16 cellular contexts compared by ENCODE assay signal in genomic region chr18:9925369-9925768, GRCh38. TPM values are rescaled to one million over a fixed set of nuclear protein-coding genes. Genes with fewer than 3 reads are reported as not detected.
A peak's percentile ranks its signal among the peaks of the same experiment; 100 is the strongest.
DNase-seq lines count a peak whose midpoint lies in the region; ATAC-seq, FAIRE-seq and TF ChIP-seq lines count a peak whose summit lies in the region.
"Had no signal": no experiment of that assay in that cellular context is flagged by ENCODE, and none has a peak within 500 bp of the region (broad histone marks: within the 10 kb centered on the region; RNA-seq: fewer than 3 reads in every experiment).

No MANE protein-coding gene starts in this region.

- POLR2A ChIA-PET in endothelial cell of umbilical vein (lab: Charles Lee): no interaction called here

- ATAC-seq in Right ventricle myocardium superior (ENCODE audit: poor library complexity): peak; percentile 24
- ATAC-seq in HG03139 (IDR thresholded peaks at IDR 0.05; ENCODE audit: unreplicated experiment): no peak
- ATAC-seq in HG03460 (IDR thresholded peaks at IDR 0.05; ENCODE audit: unreplicated experiment): no peak

- H3K27ac ChIP-seq in endothelial cell of umbilical vein (ENCODE audit: insufficient read depth, low read depth, low read length): no peak overlapping the region
- H3K27ac ChIP-seq in muscle layer of duodenum (ENCODE audit: low read length): peak overlapping the region; percentile 37

- intact Hi-C loops in Right ventricle myocardium superior (cut with DNase I) (no loop called here), cardiac septum (cut with DNase I) (no loop called here), endothelial cell of umbilical vein (cut with micrococcal nuclease) (no loop called here)

- no peak overlapping the region for H3K9ac ChIP-seq in endothelial cell of umbilical vein (replicated peaks; ENCODE audit: extremely low read depth, insufficient read depth, low read length)

- TF ChIP-seq CTCF in endothelial cell of umbilical vein (IDR thresholded peaks at IDR 0.05; ENCODE audit: extremely low read depth in 1 of 2, insufficient read depth in 1 of 2, low read depth in 1 of 2, low read length in 2 of 2): no peak

- peaks cover 100% of the 10 kb centered on the region for H3K79me2 ChIP-seq in endothelial cell of umbilical vein (ENCODE audit: control insufficient read depth, insufficient read depth, low read length)

- peaks cover 29% of the 10 kb centered on the region for H4K20me1 ChIP-seq in endothelial cell of umbilical vein (replicated peaks; ENCODE audit: control insufficient read depth, extremely low read depth, insufficient read depth, low read length)

- no TSS peak for BruUV-seq in endothelial cell of umbilical vein (replicated peaks; lab: Mats Ljungman, UMichigan)

- no peak for DNase-seq in Right ventricle myocardium superior
- no peak for DNase-seq in cardiac septum (ENCODE audit: low spot score)
- peak; percentile 59 for DNase-seq in endothelial cell of umbilical vein (ENCODE audit: low read depth, low spot score)
- no peak for DNase-seq in NCI-H345 (lab: John Stamatoyannopoulos, UW)
- no peak for DNase-seq in DMS53 (lab: John Stamatoyannopoulos, UW)
- DNase-seq: 8988T; activated CD4-positive, alpha-beta T cell treated with anti-CD3 and anti-CD28 coated beads for 4 hours; activated T-cell treated with anti-CD3 and anti-CD28 coated beads, Interleukin-2, amount 50 U/mL, for 24 hours; midbrain; MM.1S; stimulated activated CD8-positive, alpha-beta memory T cell treated with anti-CD3 and anti-CD28 coated beads, Interleukin-4, amount 100 ng/mL, for 48 hours had no signal

- H3K9me1 ChIP-seq in endothelial cell of umbilical vein (replicated peaks; ENCODE audit: control insufficient read depth, extremely low read depth, insufficient read depth, low read length): no peaks in the 10 kb centered on the region

- H3K4me2 ChIP-seq in endothelial cell of umbilical vein (ENCODE audit: insufficient read depth, low read length): no peak overlapping the region

- H3K4me3 ChIP-seq in endothelial cell of umbilical vein (replicated peaks in 1 of 3; ENCODE audit: insufficient read depth in 1 of 3, low read depth in 1 of 3, low read length in 3 of 3) (no peak overlapping the region), muscle layer of duodenum (ENCODE audit: low read depth in 1 of 2, low read length in 2 of 2) (no peak overlapping the region)
- H3K4me3 ChIP-seq: tibial nerve had no signal

- H3K27me3 ChIP-seq in endothelial cell of umbilical vein (ENCODE audit: control insufficient read depth in 2 of 2, insufficient read depth in 2 of 2, low read length in 2 of 2) (no peaks in the 10 kb centered on the region), muscle layer of duodenum (ENCODE audit: low read depth, low read length) (no peaks in the 10 kb centered on the region)
- H3K27me3 ChIP-seq: tibial nerve had no signal

- peaks cover 25% of the 10 kb centered on the region for H3K4me1 ChIP-seq in endothelial cell of umbilical vein (ENCODE audit: control insufficient read depth, extremely low read depth, insufficient read depth, low read length)
- peaks cover 12 to 81% of the 10 kb centered on the region in 2 donors for H3K4me1 ChIP-seq in muscle layer of duodenum (ENCODE audit: control insufficient read depth in 1 of 2, insufficient read depth in 2 of 2, low read length in 2 of 2)

- CTCF ChIA-PET in endothelial cell of umbilical vein (lab: Charles Lee): no interaction called here

- no peak for TF ChIP-seq POLR2A in endothelial cell of umbilical vein (IDR thresholded peaks at IDR 0.05; ENCODE audit: low read depth, low read length)

- no peak for FAIRE-seq in endothelial cell of umbilical vein (lab: Jason Lieb, UNC)
- FAIRE-seq: G401.6 had no signal

- dilution Hi-C loops in endothelial cell of umbilical vein (cut with MboI; ENCODE audit: extremely low pct_ligation_motif_present, low sequenced_read_pairs): no loop called here

- no peaks in the 10 kb centered on the region for H3K9me3 ChIP-seq in endothelial cell of umbilical vein (replicated peaks; ENCODE audit: control insufficient read depth, insufficient read depth, low read length)
- no peaks in the 10 kb centered on the region for H3K9me3 ChIP-seq in muscle layer of duodenum (ENCODE audit: control insufficient read depth in 1 of 2, low read length in 2 of 2)
- H3K9me3 ChIP-seq: tibial nerve had no signal

- no peaks in the 10 kb centered on the region for H3K36me3 ChIP-seq in endothelial cell of umbilical vein (ENCODE audit: control insufficient read depth in 2 of 2, extremely low read depth in 1 of 2, insufficient read depth in 2 of 2, low read length in 2 of 2)
- no peaks in the 10 kb centered on the region for H3K36me3 ChIP-seq in muscle layer of duodenum (ENCODE audit: control insufficient read depth in 1 of 2, insufficient read depth in 2 of 2, low read length in 2 of 2)
- H3K36me3 ChIP-seq: tibial nerve had no signal

- H2AFZ ChIP-seq in endothelial cell of umbilical vein (ENCODE audit: low read depth, low read length): no peak overlapping the region

TF ChIP-seq in endothelial cell of umbilical vein, 7 proteins besides CTCF, POLR2A, EP300 and RAD21:
- TF ChIP-seq MYC (IDR thresholded peaks at IDR 0.05; ENCODE audit: low read depth, low read length): no peak
- TF ChIP-seq FOS (IDR thresholded peaks at IDR 0.05; ENCODE audit: borderline replicate concordance, insufficient read depth, low read length): no peak
- TF ChIP-seq EZH2 (IDR thresholded peaks at IDR 0.05; ENCODE audit: borderline replicate concordance, low read depth, low read length, severe bottlenecking): no peak
- no peak for TF ChIP-seq MAX (IDR thresholded peaks at IDR 0.05; ENCODE audit: insufficient read depth, insufficient read length)
- TF ChIP-seq JUN (IDR thresholded peaks at IDR 0.05; ENCODE audit: borderline replicate concordance, insufficient read depth, insufficient read length, low read depth): peak; percentile 25
TF ChIP-seq in endothelial cell of umbilical vein: peak in this region for 1.

RNA-seq across cellular contexts. Expression of gene VAPA, which starts 11.6 kb away (rescaled TPM):
- total RNA-seq in Right ventricle myocardium superior: 189 TPM
- total RNA-seq in cardiac septum: 232 TPM
- 163 TPM in 2 replicates for total RNA-seq in endothelial cell of umbilical vein
- polyA plus RNA-seq in endothelial cell of umbilical vein: 83.4 and 105 TPM in 2 replicates
- 210 and 227 TPM in 2 replicates for polyA plus RNA-seq in endothelial cell of umbilical vein (2011; cell fraction: cytosol; rRNA removed)
- polyA plus RNA-seq in endothelial cell of umbilical vein (2011; cell fraction: nucleus; rRNA removed): 108 and 160 TPM in 2 replicates
- polyA plus RNA-seq in endothelial cell of umbilical vein (2012): 114 and 176 TPM in 2 replicates
- polyA minus RNA-seq in endothelial cell of umbilical vein: 99.5 and 102 TPM in 2 replicates
- 183 TPM for polyA minus RNA-seq in endothelial cell of umbilical vein (2011; cell fraction: cytosol; rRNA and poly(A)+ RNA removed)
- polyA minus RNA-seq in endothelial cell of umbilical vein (2011; cell fraction: nucleus; rRNA and poly(A)+ RNA removed): 105 and 121 TPM in 2 replicates

RNA-seq across cellular contexts. Expression of gene TXNDC2, which starts 39.6 kb away (rescaled TPM):
- total RNA-seq in Right ventricle myocardium superior (not detected), cardiac septum (not detected), endothelial cell of umbilical vein (not detected in 2 replicates)
- 0.12 TPM in 1 of 2 replicates, not detected in the other for polyA plus RNA-seq in endothelial cell of umbilical vein
- polyA plus RNA-seq in endothelial cell of umbilical vein (2011; cell fraction: cytosol; rRNA removed): 0.06 and 0.23 TPM in 2 replicates
- 0.06 TPM in 1 of 2 replicates, not detected in the other for polyA plus RNA-seq in endothelial cell of umbilical vein (2011; cell fraction: nucleus; rRNA removed)
- 0.08 TPM in 1 of 2 replicates, not detected in the other for polyA plus RNA-seq in endothelial cell of umbilical vein (2012)
- not detected in 2 replicates for polyA minus RNA-seq in endothelial cell of umbilical vein
- not detected for polyA minus RNA-seq in endothelial cell of umbilical vein (2011; cell fraction: cytosol; rRNA and poly(A)+ RNA removed)
- polyA minus RNA-seq in endothelial cell of umbilical vein (2011; cell fraction: nucleus; rRNA and poly(A)+ RNA removed): not detected in 2 replicates
